Comparison of ENCODE assay signal across 1 cellular context in the genomic region with DNA sequence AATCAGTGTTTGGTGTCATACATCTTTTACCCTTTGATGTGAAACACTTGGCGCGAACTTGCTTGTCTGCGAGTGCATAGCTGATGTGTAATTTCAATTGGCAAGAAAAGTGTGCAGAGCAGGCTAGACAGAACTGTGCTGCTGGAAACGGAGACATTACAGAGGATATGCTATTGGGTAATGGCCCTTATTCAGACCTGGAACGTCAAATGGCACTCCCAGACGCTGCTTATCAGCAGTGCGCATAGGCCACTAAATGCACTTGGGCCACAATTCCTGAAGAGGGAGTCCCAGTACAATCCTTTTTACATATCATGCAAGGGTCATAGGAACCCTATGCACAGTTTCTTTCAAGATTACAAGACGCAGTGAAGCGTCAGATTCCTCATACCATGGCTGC.
TF ChIP-seq lines count a peak whose summit lies in the region.

No MANE protein-coding gene starts in this region.

TF ChIP-seq in HepG2, 621 proteins besides CTCF, POLR2A, EP300 and RAD21:
- TF ChIP-seq GATAD2A (CRISPR knock-in tag; IDR thresholded peaks at IDR 0.05): 0 out of 2 replicates have a peak, but pooled peaks have one; percentile 29
- peak; percentile 68 for TF ChIP-seq STAG1 (CRISPR knock-in tag; IDR thresholded peaks at IDR 0.05)
- TF ChIP-seq MLLT10 (CRISPR knock-in tag; IDR thresholded peaks at IDR 0.05): no peak
- TF ChIP-seq NR2F6 (IDR thresholded peaks at IDR 0.05): no peak
- 0 out of 2 replicates have a peak, but pooled peaks have one; percentile 21 for TF ChIP-seq NR2F6 (CRISPR knock-in tag; IDR thresholded peaks at IDR 0.05)
- TF ChIP-seq HNRNPK (IDR thresholded peaks at IDR 0.05; ENCODE audit: low read depth, low read length, poor library complexity, severe bottlenecking): no peak
- TF ChIP-seq HOXA3 (CRISPR knock-in tag; IDR thresholded peaks at IDR 0.05): 0 out of 2 replicates have a peak, but pooled peaks have one; percentile 29
- TF ChIP-seq ZBTB38 (CRISPR knock-in tag; IDR thresholded peaks at IDR 0.05): peak; percentile 60; the same call in 1 of the 2 replicates
- no peak for TF ChIP-seq MAFK (conservative IDR thresholded peaks at IDR 0.05 in 1 of 2, IDR thresholded peaks at IDR 0.05 in 1 of 2; ENCODE audit: low read length in 2 of 2)
- TF ChIP-seq, protein P1, sequence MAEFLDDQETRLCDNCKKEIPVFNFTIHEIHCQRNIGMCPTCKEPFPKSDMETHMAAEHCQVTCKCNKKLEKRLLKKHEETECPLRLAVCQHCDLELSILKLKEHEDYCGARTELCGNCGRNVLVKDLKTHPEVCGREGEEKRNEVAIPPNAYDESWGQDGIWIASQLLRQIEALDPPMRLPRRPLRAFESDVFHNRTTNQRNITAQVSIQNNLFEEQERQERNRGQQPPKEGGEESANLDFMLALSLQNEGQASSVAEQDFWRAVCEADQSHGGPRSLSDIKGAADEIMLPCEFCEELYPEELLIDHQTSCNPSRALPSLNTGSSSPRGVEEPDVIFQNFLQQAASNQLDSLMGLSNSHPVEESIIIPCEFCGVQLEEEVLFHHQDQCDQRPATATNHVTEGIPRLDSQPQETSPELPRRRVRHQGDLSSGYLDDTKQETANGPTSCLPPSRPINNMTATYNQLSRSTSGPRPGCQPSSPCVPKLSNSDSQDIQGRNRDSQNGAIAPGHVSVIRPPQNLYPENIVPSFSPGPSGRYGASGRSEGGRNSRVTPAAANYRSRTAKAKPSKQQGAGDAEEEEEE (CRISPR knock-in tag; IDR thresholded peaks at IDR 0.05; ENCODE audit: borderline replicate concordance): no peak
- TF ChIP-seq, protein P2, sequence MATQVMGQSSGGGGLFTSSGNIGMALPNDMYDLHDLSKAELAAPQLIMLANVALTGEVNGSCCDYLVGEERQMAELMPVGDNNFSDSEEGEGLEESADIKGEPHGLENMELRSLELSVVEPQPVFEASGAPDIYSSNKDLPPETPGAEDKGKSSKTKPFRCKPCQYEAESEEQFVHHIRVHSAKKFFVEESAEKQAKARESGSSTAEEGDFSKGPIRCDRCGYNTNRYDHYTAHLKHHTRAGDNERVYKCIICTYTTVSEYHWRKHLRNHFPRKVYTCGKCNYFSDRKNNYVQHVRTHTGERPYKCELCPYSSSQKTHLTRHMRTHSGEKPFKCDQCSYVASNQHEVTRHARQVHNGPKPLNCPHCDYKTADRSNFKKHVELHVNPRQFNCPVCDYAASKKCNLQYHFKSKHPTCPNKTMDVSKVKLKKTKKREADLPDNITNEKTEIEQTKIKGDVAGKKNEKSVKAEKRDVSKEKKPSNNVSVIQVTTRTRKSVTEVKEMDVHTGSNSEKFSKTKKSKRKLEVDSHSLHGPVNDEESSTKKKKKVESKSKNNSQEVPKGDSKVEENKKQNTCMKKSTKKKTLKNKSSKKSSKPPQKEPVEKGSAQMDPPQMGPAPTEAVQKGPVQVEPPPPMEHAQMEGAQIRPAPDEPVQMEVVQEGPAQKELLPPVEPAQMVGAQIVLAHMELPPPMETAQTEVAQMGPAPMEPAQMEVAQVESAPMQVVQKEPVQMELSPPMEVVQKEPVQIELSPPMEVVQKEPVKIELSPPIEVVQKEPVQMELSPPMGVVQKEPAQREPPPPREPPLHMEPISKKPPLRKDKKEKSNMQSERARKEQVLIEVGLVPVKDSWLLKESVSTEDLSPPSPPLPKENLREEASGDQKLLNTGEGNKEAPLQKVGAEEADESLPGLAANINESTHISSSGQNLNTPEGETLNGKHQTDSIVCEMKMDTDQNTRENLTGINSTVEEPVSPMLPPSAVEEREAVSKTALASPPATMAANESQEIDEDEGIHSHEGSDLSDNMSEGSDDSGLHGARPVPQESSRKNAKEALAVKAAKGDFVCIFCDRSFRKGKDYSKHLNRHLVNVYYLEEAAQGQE (IDR thresholded peaks at IDR 0.05; ENCODE audit: borderline replicate concordance in 1 of 2, low read depth in 1 of 2, low read length in 2 of 2): no peak
- peak; percentile 36; the same call in 1 of the 2 replicates for TF ChIP-seq SMC3 (IDR thresholded peaks at IDR 0.05; ENCODE audit: low read length)
- no peak for TF ChIP-seq ZNF207 (IDR thresholded peaks at IDR 0.05; ENCODE audit: borderline replicate concordance)
- no peak for TF ChIP-seq KDM1A (CRISPR knock-in tag; IDR thresholded peaks at IDR 0.05)
- TF ChIP-seq, protein P3, sequence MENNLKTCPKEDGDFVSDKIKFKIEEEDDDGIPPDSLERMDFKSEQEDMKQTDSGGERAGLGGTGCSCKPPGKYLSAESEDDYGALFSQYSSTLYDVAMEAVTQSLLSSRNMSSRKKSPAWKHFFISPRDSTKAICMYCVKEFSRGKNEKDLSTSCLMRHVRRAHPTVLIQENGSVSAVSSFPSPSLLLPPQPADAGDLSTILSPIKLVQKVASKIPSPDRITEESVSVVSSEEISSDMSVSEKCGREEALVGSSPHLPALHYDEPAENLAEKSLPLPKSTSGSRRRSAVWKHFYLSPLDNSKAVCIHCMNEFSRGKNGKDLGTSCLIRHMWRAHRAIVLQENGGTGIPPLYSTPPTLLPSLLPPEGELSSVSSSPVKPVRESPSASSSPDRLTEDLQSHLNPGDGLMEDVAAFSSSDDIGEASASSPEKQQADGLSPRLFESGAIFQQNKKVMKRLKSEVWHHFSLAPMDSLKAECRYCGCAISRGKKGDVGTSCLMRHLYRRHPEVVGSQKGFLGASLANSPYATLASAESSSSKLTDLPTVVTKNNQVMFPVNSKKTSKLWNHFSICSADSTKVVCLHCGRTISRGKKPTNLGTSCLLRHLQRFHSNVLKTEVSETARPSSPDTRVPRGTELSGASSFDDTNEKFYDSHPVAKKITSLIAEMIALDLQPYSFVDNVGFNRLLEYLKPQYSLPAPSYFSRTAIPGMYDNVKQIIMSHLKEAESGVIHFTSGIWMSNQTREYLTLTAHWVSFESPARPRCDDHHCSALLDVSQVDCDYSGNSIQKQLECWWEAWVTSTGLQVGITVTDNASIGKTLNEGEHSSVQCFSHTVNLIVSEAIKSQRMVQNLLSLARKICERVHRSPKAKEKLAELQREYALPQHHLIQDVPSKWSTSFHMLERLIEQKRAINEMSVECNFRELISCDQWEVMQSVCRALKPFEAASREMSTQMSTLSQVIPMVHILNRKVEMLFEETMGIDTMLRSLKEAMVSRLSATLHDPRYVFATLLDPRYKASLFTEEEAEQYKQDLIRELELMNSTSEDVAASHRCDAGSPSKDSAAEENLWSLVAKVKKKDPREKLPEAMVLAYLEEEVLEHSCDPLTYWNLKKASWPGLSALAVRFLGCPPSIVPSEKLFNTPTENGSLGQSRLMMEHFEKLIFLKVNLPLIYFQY (CRISPR knock-in tag; IDR thresholded peaks at IDR 0.05; ENCODE audit: borderline replicate concordance): no peak
- peak; percentile 22; the same call in 1 of the 2 replicates for TF ChIP-seq HDAC2 (CRISPR knock-in tag; IDR thresholded peaks at IDR 0.05)
- no peak for TF ChIP-seq NR1H2 (CRISPR knock-in tag; IDR thresholded peaks at IDR 0.05; ENCODE audit: borderline replicate concordance, low read depth)
- no peak for TF ChIP-seq ZNF382 (CRISPR knock-in tag; IDR thresholded peaks at IDR 0.05; ENCODE audit: borderline replicate concordance)
- TF ChIP-seq CEBPG (CRISPR knock-in tag; IDR thresholded peaks at IDR 0.05): 0 out of 2 replicates have a peak, but pooled peaks have one; percentile 8
- TF ChIP-seq TCF7L2 (IDR thresholded peaks at IDR 0.05; ENCODE audit: low read depth, low read length): no peak
- TF ChIP-seq ZNF143 (CRISPR knock-in tag; IDR thresholded peaks at IDR 0.05): no peak
- 0 out of 2 replicates have a peak, but pooled peaks have one; percentile 29 for TF ChIP-seq ZFX (CRISPR knock-in tag; IDR thresholded peaks at IDR 0.05; ENCODE audit: low read depth)
- TF ChIP-seq, protein P4, sequence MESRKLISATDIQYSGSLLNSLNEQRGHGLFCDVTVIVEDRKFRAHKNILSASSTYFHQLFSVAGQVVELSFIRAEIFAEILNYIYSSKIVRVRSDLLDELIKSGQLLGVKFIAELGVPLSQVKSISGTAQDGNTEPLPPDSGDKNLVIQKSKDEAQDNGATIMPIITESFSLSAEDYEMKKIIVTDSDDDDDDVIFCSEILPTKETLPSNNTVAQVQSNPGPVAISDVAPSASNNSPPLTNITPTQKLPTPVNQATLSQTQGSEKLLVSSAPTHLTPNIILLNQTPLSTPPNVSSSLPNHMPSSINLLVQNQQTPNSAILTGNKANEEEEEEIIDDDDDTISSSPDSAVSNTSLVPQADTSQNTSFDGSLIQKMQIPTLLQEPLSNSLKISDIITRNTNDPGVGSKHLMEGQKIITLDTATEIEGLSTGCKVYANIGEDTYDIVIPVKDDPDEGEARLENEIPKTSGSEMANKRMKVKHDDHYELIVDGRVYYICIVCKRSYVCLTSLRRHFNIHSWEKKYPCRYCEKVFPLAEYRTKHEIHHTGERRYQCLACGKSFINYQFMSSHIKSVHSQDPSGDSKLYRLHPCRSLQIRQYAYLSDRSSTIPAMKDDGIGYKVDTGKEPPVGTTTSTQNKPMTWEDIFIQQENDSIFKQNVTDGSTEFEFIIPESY (CRISPR knock-in tag; IDR thresholded peaks at IDR 0.05): peak; percentile 69; the same call in 1 of the 2 replicates
- no peak for TF ChIP-seq ZNF772 (CRISPR knock-in tag; IDR thresholded peaks at IDR 0.05)
- no peak for TF ChIP-seq ISL2 (CRISPR knock-in tag; IDR thresholded peaks at IDR 0.05)
